Comparison of ENCODE assay signal across 9 cellular contexts in the genomic region with DNA sequence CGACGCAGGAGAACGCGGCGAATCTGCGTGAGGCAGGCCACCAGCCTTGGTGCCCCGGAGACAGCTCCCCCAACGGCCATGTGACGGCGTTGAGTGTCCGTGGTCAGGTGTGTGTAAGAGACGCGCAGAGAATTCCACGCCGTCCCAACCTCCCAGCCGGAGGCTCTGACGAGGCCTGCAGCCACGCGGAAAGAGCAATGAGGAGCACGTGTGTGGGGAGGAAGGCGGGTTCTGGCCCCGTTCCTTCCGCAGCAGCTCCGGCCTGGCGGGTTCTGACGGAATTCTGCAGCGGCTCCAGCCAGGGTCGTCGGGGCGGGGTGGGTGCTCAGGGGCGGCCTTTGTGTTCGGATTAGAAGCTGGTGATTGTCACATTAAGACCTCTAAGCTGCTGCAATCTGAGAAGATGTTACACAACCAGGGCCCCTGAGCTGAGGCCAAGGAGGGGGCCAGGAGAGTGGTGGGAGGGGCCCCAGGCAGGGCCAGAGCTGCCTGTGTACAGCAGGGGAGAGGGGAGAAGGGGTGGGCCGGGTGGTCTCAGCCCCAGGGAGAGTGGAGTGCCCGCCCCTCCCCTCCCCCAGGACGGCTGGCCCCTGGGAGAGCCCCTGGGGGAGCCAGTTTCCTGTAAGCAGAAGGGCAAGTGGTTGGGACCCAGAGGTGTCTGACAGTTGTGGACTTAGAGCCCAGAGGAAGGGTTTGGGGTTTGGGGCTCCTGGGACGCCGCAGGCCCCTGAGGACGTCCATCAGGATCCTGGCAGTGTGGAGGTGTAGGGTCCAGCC. TPM values are rescaled to one million over a fixed set of nuclear protein-coding genes. Genes with fewer than 3 reads are reported as not detected.
DNase-seq lines count a peak whose midpoint lies in the region; ATAC-seq and TF ChIP-seq lines count a peak whose summit lies in the region.
"Had no signal": no experiment of that assay in that cellular context is flagged by ENCODE, and none has a peak within 500 bp of the region (broad histone marks: within the 10 kb centered on the region; RNA-seq: fewer than 3 reads in every experiment).

No MANE protein-coding gene starts in this region.

- no peaks in the 10 kb centered on the region for H3K4me1 ChIP-seq in left ventricle myocardium inferior
- peaks cover 24% of the 10 kb centered on the region for H3K4me1 ChIP-seq in adipocyte (ENCODE audit: control insufficient read depth, insufficient read depth, low read length)

- DNase-seq in Right ventricle myocardium inferior (ENCODE audit: missing footprints) (peak; percentile 65), left ventricle myocardium inferior (no peak), adipocyte (ENCODE audit: low read depth) (peak; percentile 74), left lobe of liver (ENCODE audit: low spot score) (peak; percentile 52), NCI-H2107 treated with DMSO at 0.1 percent for 48 hours (lab: John Stamatoyannopoulos, UW; ENCODE audit: unreplicated experiment) (no peak), NK-92 (lab: John Stamatoyannopoulos, UW; ENCODE audit: unreplicated experiment) (no peak)

- H3K9me3 ChIP-seq in left ventricle myocardium inferior (replicated peaks): no peaks in the 10 kb centered on the region
- no peaks in the 10 kb centered on the region for H3K9me3 ChIP-seq in adipocyte (ENCODE audit: control insufficient read depth, low read length)

- H3K36me3 ChIP-seq in left ventricle myocardium inferior (no peaks in the 10 kb centered on the region), adipocyte (ENCODE audit: control insufficient read depth, insufficient read depth, low read length, severe bottlenecking) (no peaks in the 10 kb centered on the region)

- H3K27me3 ChIP-seq in left ventricle myocardium inferior (ENCODE audit: low read depth): peaks cover 50% of the 10 kb centered on the region
- no peaks in the 10 kb centered on the region for H3K27me3 ChIP-seq in adipocyte (replicated peaks; ENCODE audit: control insufficient read depth, insufficient read depth, low read length)

- no peak overlapping the region for H3K4me3 ChIP-seq in left ventricle myocardium inferior
- H3K4me3 ChIP-seq in adipocyte (ENCODE audit: low read length): no peak overlapping the region

- intact Hi-C loops in Right ventricle myocardium inferior (cut with DNase I) (no loop called here), left ventricle myocardium inferior (cut with micrococcal nuclease) (no loop called here)

- TF ChIP-seq CTCF in left ventricle myocardium inferior (IDR thresholded peaks at IDR 0.05; ENCODE audit: borderline replicate concordance): no peak

- peak overlapping the region; percentile 72 for H3K9ac ChIP-seq in adipocyte (ENCODE audit: low read length)

- no peak overlapping the region for H3K27ac ChIP-seq in left ventricle myocardium inferior (replicated peaks)

- ATAC-seq in Right ventricle myocardium inferior: peak; percentile 37
- no peak for ATAC-seq in left lobe of liver
- no peak for ATAC-seq in GM21423 (IDR thresholded peaks at IDR 0.05; ENCODE audit: unreplicated experiment)
- no peak for ATAC-seq in HG03135 (IDR thresholded peaks at IDR 0.05; ENCODE audit: unreplicated experiment)

RNA-seq across cellular contexts. Expression of a gene that starts 5.1 kb away (rescaled TPM):
- total RNA-seq in Right ventricle myocardium inferior (not detected), left ventricle myocardium inferior (not detected), left lobe of liver (0.55 TPM)
- total RNA-seq: lung microvascular endothelial cell had no signal

RNA-seq across cellular contexts. Expression of a gene that starts 37.0 kb away (rescaled TPM):
- total RNA-seq in Right ventricle myocardium inferior: 19.6 TPM
- total RNA-seq in left ventricle myocardium inferior: 17.8 TPM
- 45.5 TPM for total RNA-seq in left lobe of liver

RNA-seq across cellular contexts. Expression of a gene that starts 37.5 kb away (rescaled TPM):
- total RNA-seq in Right ventricle myocardium inferior (0.30 TPM), left ventricle myocardium inferior (not detected), left lobe of liver (109 TPM)

Comparison
In these comparisons a context has a peak if more than half of its experiments do, and no peak if none do; other contexts are left out.
1. DNase-seq: peak in Right ventricle myocardium inferior (single experiment), adipocyte (single experiment) and left lobe of liver (single experiment); none in left ventricle myocardium inferior (single experiment), NCI-H2107 treated with DMSO at 0.1 percent for 48 hours (single experiment) and NK-92 (single experiment).
2. RNA of a gene that starts 37.5 kb away (total RNA-seq): 109 TPM in left lobe of liver (single experiment); 0.30 TPM in Right ventricle myocardium inferior (single experiment) and not detected in left ventricle myocardium inferior (single experiment); every median in the first group is over 10 times any median in the second.